ENCODE assay signal across 23 cellular contexts in the genomic region with DNA sequence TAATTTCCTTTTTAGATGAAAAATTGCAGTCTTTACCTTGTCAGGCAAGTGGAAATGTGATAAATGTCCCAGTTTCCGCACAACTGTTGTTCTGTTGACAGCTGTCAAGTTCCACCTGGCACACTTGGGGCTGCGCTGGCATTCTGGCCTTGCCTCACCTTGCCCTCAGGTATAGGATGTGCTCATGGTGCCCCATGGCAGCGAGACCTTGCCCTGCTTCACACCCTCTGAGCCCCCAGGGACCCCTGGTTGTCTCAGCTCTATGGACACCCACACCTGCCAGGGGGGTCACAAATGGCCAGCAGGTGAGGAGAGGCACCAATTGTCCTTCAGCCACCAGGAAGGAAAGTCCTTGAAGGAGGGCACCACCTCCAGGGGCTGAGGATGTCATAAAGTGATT. TPM values are rescaled to one million over a fixed set of nuclear protein-coding genes. Genes with fewer than 3 reads are reported as not detected.
DNase-seq lines count a peak whose midpoint lies in the region; ATAC-seq and TF ChIP-seq lines count a peak whose summit lies in the region.
"Had no signal": no experiment of that assay in that cellular context is flagged by ENCODE, and none has a peak within 500 bp of the region (broad histone marks: within the 10 kb centered on the region; RNA-seq: fewer than 3 reads in every experiment).

No MANE protein-coding gene starts in this region.

- H3K4me2 ChIP-seq in OCI-LY7 (ENCODE audit: low read length) = no peak overlapping the region
- H3K4me2 ChIP-seq: smooth muscle cell had no signal

- CTCF ChIA-PET in CD4-positive, alpha-beta memory T cell (lab: Charles Lee; ENCODE audit: partially characterized antibody) = interaction anchor here (0.6 to 6.8 kb wide), 5 partner anchors 8 to 125 kb away, joined by 3 to 62 read pairs (median 3); no protein-coding TSS in a partner anchor
- CTCF ChIA-PET in OCI-LY7 (lab: Charles Lee; ENCODE audit: unreplicated experiment) = no interaction called here

- H3K27ac ChIP-seq in CD4-positive, alpha-beta memory T cell (ENCODE audit: low read depth, low read length) = peak overlapping the region; percentile 23
- H3K27ac ChIP-seq in OCI-LY7 (ENCODE audit: low read depth, low read length, poor library complexity, severe bottlenecking) (no peak overlapping the region), SJCRH30 (no peak overlapping the region)
- H3K27ac ChIP-seq: 22Rv1, C4-2B, esophagus muscularis mucosa, tibial artery had no signal

- no peaks in the 10 kb centered on the region for H3K27me3 Mint-ChIP-seq in T-helper 1 cell treated with Interleukin-12 subunit alpha and Interleukin-12 subunit beta and Interleukin-4 antibody, amounts not matched to agents 30 μg/mL and 1 μg/mL, for 36 hours (ENCODE audit: low read depth)
- H3K27me3 Mint-ChIP-seq in CD4-positive, alpha-beta memory T cell = no peaks in the 10 kb centered on the region
- H3K27me3 Mint-ChIP-seq in activated T-helper 2 cell treated with anti-CD3 and anti-CD28 coated beads, Interferon-gamma antibody, Interleukin-2, Interleukin-4, amounts not matched to agents 10 μg/mL and 5 μg/mL and 100 μg/mL, durations not matched to agents 14 hours and 24 hours and 36 hours (ENCODE audit: low read depth) = no peaks in the 10 kb centered on the region
- no peaks in the 10 kb centered on the region for H3K27me3 Mint-ChIP-seq in naive thymus-derived CD8-positive, alpha-beta T cell

- POLR2A ChIA-PET in CD4-positive, alpha-beta memory T cell (lab: Charles Lee; ENCODE audit: partially characterized antibody) = interaction anchor here (0.7 to 6.4 kb wide), 11 partner anchors 7 to 127 kb away, joined by 3 to 99 read pairs (median 6); a partner anchor contains a TSS
- POLR2A ChIA-PET in naive thymus-derived CD8-positive, alpha-beta T cell (lab: Charles Lee) = interaction anchor here (0.7 to 3.1 kb wide), 13 partner anchors 10 to 125 kb away, joined by 3 to 27 read pairs (median 4); no protein-coding TSS in a partner anchor
- POLR2A ChIA-PET in OCI-LY7 (lab: Charles Lee) = interaction anchor here (1.4 kb wide), 1 partner anchor 14 kb away, joined by 3 read pairs; no protein-coding TSS in a partner anchor

- no peaks in the 10 kb centered on the region for H3K9me2 ChIP-seq in OCI-LY7 (ENCODE audit: insufficient read depth, low read length)

- H3K36me3 Mint-ChIP-seq in T-helper 1 cell treated with Interleukin-12 subunit alpha and Interleukin-12 subunit beta and Interleukin-4 antibody, amounts not matched to agents 30 μg/mL and 1 μg/mL, for 36 hours (ENCODE audit: low read depth) = peaks cover 5% of the 10 kb centered on the region
- H3K36me3 Mint-ChIP-seq in CD4-positive, alpha-beta memory T cell = no peaks in the 10 kb centered on the region
- H3K36me3 Mint-ChIP-seq in activated T-helper 2 cell treated with anti-CD3 and anti-CD28 coated beads, Interferon-gamma antibody, Interleukin-2, Interleukin-4, amounts not matched to agents 10 μg/mL and 5 μg/mL and 100 μg/mL, durations not matched to agents 14 hours and 24 hours and 36 hours (ENCODE audit: low read depth) = no peaks in the 10 kb centered on the region
- H3K36me3 Mint-ChIP-seq in naive thymus-derived CD8-positive, alpha-beta T cell = no peaks in the 10 kb centered on the region
- H3K36me3 Mint-ChIP-seq: mesothelial cell of epicardium had no signal

- H3K27ac Mint-ChIP-seq in T-helper 1 cell treated with Interleukin-12 subunit alpha and Interleukin-12 subunit beta and Interleukin-4 antibody, amounts not matched to agents 30 μg/mL and 1 μg/mL, for 36 hours = peak overlapping the region; percentile 95
- H3K27ac Mint-ChIP-seq in CD4-positive, alpha-beta memory T cell = peak overlapping the region; percentile 58 to 93 (median 89)
- H3K27ac Mint-ChIP-seq in activated T-helper 2 cell treated with anti-CD3 and anti-CD28 coated beads, Interferon-gamma antibody, Interleukin-2, Interleukin-4, amounts not matched to agents 10 μg/mL and 5 μg/mL and 100 μg/mL, durations not matched to agents 14 hours and 24 hours and 36 hours = peak overlapping the region; percentile 87
- peak overlapping the region; percentile 83 to 97 (median 94) for H3K27ac Mint-ChIP-seq in naive thymus-derived CD8-positive, alpha-beta T cell
- H3K27ac Mint-ChIP-seq: mesothelial cell of epicardium had no signal

- no peaks in the 10 kb centered on the region for H3K9me3 ChIP-seq in CD4-positive, alpha-beta memory T cell (ENCODE audit: control insufficient read depth in 1 of 2, low read length in 2 of 2)
- no peaks in the 10 kb centered on the region; the same call in 1 of the 2 replicates for H3K9me3 ChIP-seq in OCI-LY7 (ENCODE audit: low read length)
- no peaks in the 10 kb centered on the region for H3K9me3 ChIP-seq in SJCRH30 (replicated peaks)
- H3K9me3 ChIP-seq: esophagus muscularis mucosa, MG63, tibial artery had no signal

- H3K4me3 Mint-ChIP-seq in T-helper 1 cell treated with Interleukin-12 subunit alpha and Interleukin-12 subunit beta and Interleukin-4 antibody, amounts not matched to agents 30 μg/mL and 1 μg/mL, for 36 hours = peak overlapping the region; percentile 74
- H3K4me3 Mint-ChIP-seq in CD4-positive, alpha-beta memory T cell = peak overlapping the region in 7 of 8 donors; percentile 73 to 84 (median 81)
- no peak overlapping the region for H3K4me3 Mint-ChIP-seq in activated T-helper 2 cell treated with anti-CD3 and anti-CD28 coated beads, Interferon-gamma antibody, Interleukin-2, Interleukin-4, amounts not matched to agents 10 μg/mL and 5 μg/mL and 100 μg/mL, durations not matched to agents 14 hours and 24 hours and 36 hours (ENCODE audit: low read depth)
- peak overlapping the region; percentile 47 to 89 (median 76) for H3K4me3 Mint-ChIP-seq in naive thymus-derived CD8-positive, alpha-beta T cell
- H3K4me3 Mint-ChIP-seq: mesothelial cell of epicardium had no signal

- H3K4me1 Mint-ChIP-seq in T-helper 1 cell treated with Interleukin-12 subunit alpha and Interleukin-12 subunit beta and Interleukin-4 antibody, amounts not matched to agents 30 μg/mL and 1 μg/mL, for 36 hours (ENCODE audit: low read depth) = peaks cover 79% of the 10 kb centered on the region
- H3K4me1 Mint-ChIP-seq in CD4-positive, alpha-beta memory T cell = peaks cover 65 to 98% (median 85%) of the 10 kb centered on the region in 4 donors
- peaks cover 82% of the 10 kb centered on the region for H3K4me1 Mint-ChIP-seq in activated T-helper 2 cell treated with anti-CD3 and anti-CD28 coated beads, Interferon-gamma antibody, Interleukin-2, Interleukin-4, amounts not matched to agents 10 μg/mL and 5 μg/mL and 100 μg/mL, durations not matched to agents 14 hours and 24 hours and 36 hours (ENCODE audit: low read depth)
- peaks cover 65 to 98% (median 96%) of the 10 kb centered on the region in 4 donors for H3K4me1 Mint-ChIP-seq in naive thymus-derived CD8-positive, alpha-beta T cell

- no peaks in the 10 kb centered on the region for H3K9me3 Mint-ChIP-seq in T-helper 1 cell treated with Interleukin-12 subunit alpha and Interleukin-12 subunit beta and Interleukin-4 antibody, amounts not matched to agents 30 μg/mL and 1 μg/mL, for 36 hours
- H3K9me3 Mint-ChIP-seq in CD4-positive, alpha-beta memory T cell = no peaks in the 10 kb centered on the region
- H3K9me3 Mint-ChIP-seq in activated T-helper 2 cell treated with anti-CD3 and anti-CD28 coated beads, Interferon-gamma antibody, Interleukin-2, Interleukin-4, amounts not matched to agents 10 μg/mL and 5 μg/mL and 100 μg/mL, durations not matched to agents 14 hours and 24 hours and 36 hours = no peaks in the 10 kb centered on the region
- H3K9me3 Mint-ChIP-seq in naive thymus-derived CD8-positive, alpha-beta T cell = peaks cover 0 to 3% (median 0%) of the 10 kb centered on the region in 9 donors

- TF ChIP-seq CTCF in OCI-LY7 (conservative IDR thresholded peaks at IDR 0.05; ENCODE audit: low read length) = no peak

- H4K20me1 ChIP-seq in OCI-LY7 (ENCODE audit: insufficient read depth, low read length) = no peaks in the 10 kb centered on the region

- intact Hi-C loops in CD4-positive, alpha-beta memory T cell (cut with micrococcal nuclease) = no loop called here
- intact Hi-C loops in activated T-helper 2 cell treated with anti-CD3 and anti-CD28 coated beads, Interferon-gamma antibody, Interleukin-2, Interleukin-4, amounts not matched to agents 10 μg/mL and 5 μg/mL and 100 μg/mL, durations not matched to agents 14 hours and 24 hours and 36 hours (cut with micrococcal nuclease) = loop anchor here (5.0 kb wide), 1 partner anchor 68 kb away; no protein-coding TSS in a partner anchor
- intact Hi-C loops in OCI-LY7 (cut with micrococcal nuclease; ENCODE audit: unreplicated experiment) = no loop called here

- no peak overlapping the region for H2AFZ ChIP-seq in OCI-LY7 (ENCODE audit: low read length)

- peak overlapping the region in 1 of 2 donors; percentile 34 for H3K4me3 ChIP-seq in CD4-positive, alpha-beta memory T cell (ENCODE audit: low read length in 2 of 2)
- H3K4me3 ChIP-seq in OCI-LY7 (ENCODE audit: low read depth, low read length, poor library complexity, severe bottlenecking) = no peak overlapping the region
- H3K4me3 ChIP-seq in SJCRH30 = no peak overlapping the region
- H3K4me3 ChIP-seq: dorsolateral prefrontal cortex, esophagus muscularis mucosa, MG63, smooth muscle cell, tibial artery had no signal

- no peak for DNase-seq in T-helper 1 cell
- no peak for DNase-seq in CD4-positive, alpha-beta memory T cell
- DNase-seq in activated T-helper 2 cell treated with anti-CD3 and anti-CD28 coated beads, Interferon-gamma antibody, Interleukin-2, Interleukin-4, amounts not matched to agents 10 μg/mL and 5 μg/mL and 100 μg/mL, durations not matched to agents 14 hours and 24 hours and 36 hours (ENCODE audit: low spot score) = no peak
- DNase-seq in naive thymus-derived CD8-positive, alpha-beta T cell = no peak
- DNase-seq in OCI-LY7 (ENCODE audit: low spot score) = no peak
- no peak for DNase-seq in SJCRH30
- no peak for DNase-seq in AG08395 (ENCODE audit: low spot score)
- DNase-seq: DMS79, dorsolateral prefrontal cortex, H7, left cardiac atrium, MG63, NCI-H1436 treated with DMSO at 0.1 percent for 48 hours, NCI-H82, tibial artery had no signal

- no peaks in the 10 kb centered on the region for H3K27me3 ChIP-seq in CD4-positive, alpha-beta memory T cell (ENCODE audit: insufficient read depth, low read length)
- H3K27me3 ChIP-seq in SJCRH30 = 0 out of 2 replicates have a peak, but pooled peaks cover 8% of the 10 kb centered on the region
- H3K27me3 ChIP-seq: dorsolateral prefrontal cortex, MG63 had no signal

- H3K4me1 ChIP-seq in CD4-positive, alpha-beta memory T cell (ENCODE audit: insufficient read depth, low read length) = peaks cover 96% of the 10 kb centered on the region
- peaks cover 19% of the 10 kb centered on the region for H3K4me1 ChIP-seq in OCI-LY7 (ENCODE audit: insufficient read depth, low read length, poor library complexity, severe bottlenecking)
- no peaks in the 10 kb centered on the region for H3K4me1 ChIP-seq in SJCRH30
- H3K4me1 ChIP-seq: esophagus muscularis mucosa, tibial artery had no signal

- H3K79me2 ChIP-seq in OCI-LY7 (ENCODE audit: insufficient read depth, low read depth, low read length) = no peaks in the 10 kb centered on the region

- BruUV-seq in OCI-LY7 (replicated peaks; lab: Mats Ljungman, UMichigan) = no TSS peak

- H3K36me3 ChIP-seq in CD4-positive, alpha-beta memory T cell (ENCODE audit: insufficient read depth, low read length) = no peaks in the 10 kb centered on the region
- H3K36me3 ChIP-seq in OCI-LY7 (ENCODE audit: insufficient read depth, low read length) = no peaks in the 10 kb centered on the region
- H3K36me3 ChIP-seq in SJCRH30 = no peaks in the 10 kb centered on the region
- H3K36me3 ChIP-seq: esophagus muscularis mucosa, MG63, tibial artery had no signal

- ATAC-seq in naive thymus-derived CD8-positive, alpha-beta T cell = no peak
- ATAC-seq: left cardiac atrium, Panc1, SK-N-SH treated with all-trans-retinoic acid at 6 μM for 48 hours had no signal

RNA-seq across cellular contexts. Expression of a gene that starts 37.5 kb away (rescaled TPM):
- total RNA-seq in CD4-positive, alpha-beta memory T cell = 100 to 1,000 TPM; 393 to 410 TPM
- polyA plus RNA-seq in CD4-positive, alpha-beta memory T cell = 100 to 1,000 TPM in 1 of 2 donors, 10 to 100 TPM in 1; 49.5 to 166 TPM
- 317 and 330 TPM in 2 replicates for total RNA-seq in activated T-helper 2 cell treated with anti-CD3 and anti-CD28 coated beads, Interferon-gamma antibody, Interleukin-2, Interleukin-4, amounts not matched to agents 10 μg/mL and 5 μg/mL and 100 μg/mL, durations not matched to agents 14 hours and 24 hours and 36 hours
- total RNA-seq in naive thymus-derived CD8-positive, alpha-beta T cell = 100 to 1,000 TPM; 565 to 573 TPM
- polyA plus RNA-seq in naive thymus-derived CD8-positive, alpha-beta T cell = 100 to 1,000 TPM; 154 to 359 (median 176) TPM
- 28.5 and 33.7 TPM in 2 replicates for total RNA-seq in OCI-LY7 (2014; rRNA removed; shearing (Covaris generic))
- total RNA-seq in OCI-LY7 (2022) = 52.8 and 60.5 TPM in 2 replicates
- total RNA-seq in SJCRH30 (2014; rRNA removed; shearing (Covaris generic)) = 0.08 TPM in 1 of 2 replicates, not detected in the other

Comparison
In these comparisons a context has a peak if more than half of its experiments do, and no peak if none do; other contexts are left out.
1. RNA of a gene that starts 37.5 kb away (total RNA-seq): 565 to 573 TPM in naive thymus-derived CD8-positive, alpha-beta T cell, 393 to 410 TPM in CD4-positive, alpha-beta memory T cell, 317 to 330 TPM in activated T-helper 2 cell treated with anti-CD3 and anti-CD28 coated beads, Interferon-gamma antibody, Interleukin-2, Interleukin-4, amounts not matched to agents 10 μg/mL and 5 μg/mL and 100 μg/mL, durations not matched to agents 14 hours and 24 hours and 36 hours and 28.5 to 60.5 TPM in OCI-LY7; 0.08 TPM in SJCRH30; every median in the first group is over 10 times any median in the second.
2. Peak in every context shown above with its lines, with median percentiles within 50 percentile points of each other: H3K27ac Mint-ChIP-seq.